In genomic region chr12:9751204-9752144, GRCh38 we compare ENCODE assay signal across 9 cellular contexts. TPM values are rescaled to one million over a fixed set of nuclear protein-coding genes. Genes with fewer than 3 reads are reported as not detected.
DNase-seq lines count a peak whose midpoint lies in the region; ATAC-seq, FAIRE-seq and TF ChIP-seq lines count a peak whose summit lies in the region.
"Had no signal": no experiment of that assay in that cellular context is flagged by ENCODE, and none has a peak within 500 bp of the region (broad histone marks: within the 10 kb centered on the region; RNA-seq: fewer than 3 reads in every experiment).

No MANE protein-coding gene starts in this region.

- WGBS in SK-N-SH (ENCODE audit: low lambda C conversion rate) = 10% methylated on average over 9 of the region's 9 CpGs
- 36% methylated on average over 9 of the region's 9 CpGs for WGBS in K562 (ENCODE audit: insufficient coverage, low coverage, missing lambda C conversion rate)

- ATAC-seq in HG03135 (IDR thresholded peaks at IDR 0.05; ENCODE audit: unreplicated experiment) (peak; percentile 35), K562 (peak; percentile 76), GM19324 (IDR thresholded peaks at IDR 0.05; ENCODE audit: low FRiP score, unreplicated experiment) (no peak), HG02870 (IDR thresholded peaks at IDR 0.05; ENCODE audit: unreplicated experiment) (no peak), GM18858 (IDR thresholded peaks at IDR 0.05; ENCODE audit: unreplicated experiment) (no peak)
- ATAC-seq in naive thymus-derived CD8-positive, alpha-beta T cell = peak; percentile 55 to 61

- H3K27ac ChIP-seq in SK-N-SH (ENCODE audit: low read depth in 2 of 2, low read length in 1 of 2) (no peak overlapping the region), K562 (ENCODE audit: extremely low read depth, low read depth, low read length) (peak overlapping the region; percentile 2; the same call in 1 of the 3 replicates)

- no peak for TF ChIP-seq RAD21 in SK-N-SH (IDR thresholded peaks at IDR 0.05; ENCODE audit: low read length)
- peak in 1 of 2 experiments; percentile 51; a peak in 2 of 4 replicates for TF ChIP-seq RAD21 in K562 (CRISPR knock-in tag; conservative IDR thresholded peaks at IDR 0.05 in 1 of 2, IDR thresholded peaks at IDR 0.05 in 1 of 2)

- H3K9me3 ChIP-seq in SK-N-SH (no peaks in the 10 kb centered on the region), K562 (replicated peaks; ENCODE audit: control insufficient read depth, insufficient read depth, low read depth, low read length) (no peaks in the 10 kb centered on the region)

- H3K9me2 ChIP-seq in SK-N-SH = no peaks in the 10 kb centered on the region

- H3K27me3 ChIP-seq in SK-N-SH (ENCODE audit: insufficient read depth) = peaks cover 18% of the 10 kb centered on the region
- no peaks in the 10 kb centered on the region for H3K27me3 ChIP-seq in K562 (ENCODE audit: control insufficient read depth in 2 of 2, insufficient read depth in 2 of 2, low read length in 2 of 2)

- peak; percentile 57 to 67 for DNase-seq in AML-193 (lab: John Stamatoyannopoulos, UW)
- peak; percentile 6 for DNase-seq in SK-N-SH
- DNase-seq in K562 (ENCODE audit: extremely low read depth in 1 of 4, low spot score in 3 of 4) = peak in 3 of 4 experiments; percentile 22 to 43 (median 24)
- peak in 5 of 10 donors; percentile 41 to 57 (median 50) for DNase-seq in naive thymus-derived CD8-positive, alpha-beta T cell

- H3K4me1 Mint-ChIP-seq in naive thymus-derived CD8-positive, alpha-beta T cell = peaks cover 16 to 51% (median 47%) of the 10 kb centered on the region in 4 donors

- in situ Hi-C loops in K562 (cut with MboI) = loop anchor here (5.0 kb wide), 1 partner anchor 46 kb away; no protein-coding TSS in a partner anchor

- CTCF ChIA-PET in SK-N-SH (lab: Yijun Ruan, JAX) (interaction anchor here (0.8 to 4.7 kb wide), 42 partner anchors 9 to 484 kb away, joined by 3 to 51 read pairs (median 4); partner anchors contain the start of genes CD69, CLEC12B and CLECL1), K562 (lab: Yijun Ruan, JAX; ENCODE audit: low intra/inter-chr PET ratio) (interaction anchor here (0.5 to 5.7 kb wide), 7 partner anchors 9 to 388 kb away, joined by 3 to 71 read pairs (median 3); no protein-coding TSS in a partner anchor)

- no peaks in the 10 kb centered on the region for H3K27me3 Mint-ChIP-seq in naive thymus-derived CD8-positive, alpha-beta T cell

- POLR2A ChIA-PET in SK-N-SH (lab: Yijun Ruan, JAX) = no interaction called here
- POLR2A ChIA-PET in K562 (lab: Yijun Ruan, JAX) = interaction anchor here (0.6 to 1.8 kb wide), 7 partner anchors 10 to 1063 kb away, joined by 3 to 8 read pairs (median 3); partner anchors contain the start of gene CD69
- POLR2A ChIA-PET in naive thymus-derived CD8-positive, alpha-beta T cell (lab: Charles Lee) = interaction anchor here (1.0 to 6.7 kb wide), 6 partner anchors 7 to 82 kb away, joined by 3 to 71 read pairs (median 9); partner anchors contain the start of genes CD69 and CLEC2D

- H3F3A ChIP-seq in SK-N-SH (replicated peaks; ENCODE audit: insufficient read depth) = no peaks in the 10 kb centered on the region

- H3K4me1 ChIP-seq in SK-N-SH (ENCODE audit: control insufficient read depth in 1 of 2, insufficient read depth in 2 of 2, low read depth in 1 of 2, low read length in 1 of 2) (no peaks in the 10 kb centered on the region; a peak in 1 of 4 replicates), K562 (replicated peaks in 1 of 2; ENCODE audit: control insufficient read depth in 2 of 2, insufficient read depth in 2 of 2, low read length in 2 of 2) (no peaks in the 10 kb centered on the region; a peak in 1 of 5 replicates)

- FAIRE-seq in K562 (lab: Jason Lieb, UNC) = peak; percentile 65

- no peaks in the 10 kb centered on the region for H3K9me1 ChIP-seq in K562 (ENCODE audit: control insufficient read depth, insufficient read depth, low read length)

- no peak overlapping the region for H3K4me2 ChIP-seq in SK-N-SH
- no peak overlapping the region for H3K4me2 ChIP-seq in K562 (ENCODE audit: insufficient read depth, low read length)

- H3K79me2 ChIP-seq in SK-N-SH (ENCODE audit: insufficient read depth) (no peaks in the 10 kb centered on the region), K562 (ENCODE audit: control insufficient read depth, insufficient read depth, low read length) (peaks cover 29% of the 10 kb centered on the region)

- TF ChIP-seq CTCF in SK-N-SH (IDR thresholded peaks at IDR 0.05) (no peak; the same call in 1 of the 2 replicates), K562 (IDR thresholded peaks at IDR 0.05 in 2 of 3, conservative IDR thresholded peaks at IDR 0.05 in 1 of 3; ENCODE audit: insufficient read depth in 2 of 3, low read depth in 1 of 3, low read length in 3 of 3) (peak in 1 of 3 experiments; percentile 53; a peak in 3 of 6 replicates)

- H3K36me3 ChIP-seq in SK-N-SH (replicated peaks in 1 of 2; ENCODE audit: control insufficient read depth in 1 of 2, insufficient read depth in 2 of 2, low read length in 1 of 2) (no peaks in the 10 kb centered on the region), K562 (ENCODE audit: control insufficient read depth, insufficient read depth, low read length) (peaks cover 39% of the 10 kb centered on the region)

- no peaks in the 10 kb centered on the region for H3K9me3 Mint-ChIP-seq in naive thymus-derived CD8-positive, alpha-beta T cell

- peak; percentile 92 for TF ChIP-seq POLR2A in K562 (conservative IDR thresholded peaks at IDR 0.05)

- H3K4me3 Mint-ChIP-seq in naive thymus-derived CD8-positive, alpha-beta T cell = peak overlapping the region in 6 of 10 donors; percentile 3 to 67 (median 48)

- peaks cover 18 to 43% (median 28%) of the 10 kb centered on the region in 3 donors for H3K36me3 Mint-ChIP-seq in naive thymus-derived CD8-positive, alpha-beta T cell

- H2AFZ ChIP-seq in SK-N-SH (ENCODE audit: low read depth) (no peak overlapping the region), K562 (ENCODE audit: low read depth, low read length) (no peak overlapping the region)

- H3K9ac ChIP-seq in SK-N-SH = no peak overlapping the region
- no peak overlapping the region; a peak in 1 of 4 replicates for H3K9ac ChIP-seq in K562 (ENCODE audit: insufficient read depth in 1 of 2, low read depth in 2 of 2, low read length in 2 of 2)

- H4K20me1 ChIP-seq in SK-N-SH (ENCODE audit: insufficient read depth) (no peaks in the 10 kb centered on the region), K562 (replicated peaks; ENCODE audit: control insufficient read depth, insufficient read depth, low read length) (no peaks in the 10 kb centered on the region; the same call in 1 of the 2 replicates)

- H3K27ac Mint-ChIP-seq in naive thymus-derived CD8-positive, alpha-beta T cell = peak overlapping the region; percentile 61 to 97 (median 90)

- intact Hi-C loops in K562 (cut with micrococcal nuclease) = loop anchor here (2.0 to 5.0 kb wide), 2 partner anchors 176 to 389 kb away; no protein-coding TSS in a partner anchor

- H3K4me3 ChIP-seq in SK-N-SH (ENCODE audit: low read depth in 2 of 2, low read length in 1 of 2) (no peak overlapping the region), K562 (no peak overlapping the region)

- no TSS peak for BruUV-seq in K562 (replicated peaks; lab: Mats Ljungman, UMichigan)

- TF ChIP-seq EP300 in SK-N-SH (IDR thresholded peaks at IDR 0.05; ENCODE audit: borderline replicate concordance in 1 of 2, low read depth in 1 of 2, low read length in 1 of 2) (no peak), K562 (IDR thresholded peaks at IDR 0.05; ENCODE audit: low read length) (no peak)

RNA-seq across cellular contexts. Expression of gene CD69, which starts 9.2 kb away (rescaled TPM):
- polyA plus RNA-seq in SK-N-SH (2012; rRNA removed) = not detected in 2 replicates
- polyA plus RNA-seq in SK-N-SH (2012; cell fraction: cytosol; rRNA removed) = not detected in 2 replicates
- not detected in 2 replicates for polyA plus RNA-seq in SK-N-SH (2012; cell fraction: nucleus; rRNA removed)
- total RNA-seq in K562 (2011; cell fraction: chromatin; rRNA removed; ENCODE audit: low replicate concordance) = 70.8 and 196 TPM in 2 replicates
- 41.4 and 48.8 TPM in 2 replicates for total RNA-seq in K562 (2011; cell fraction: nucleolus; rRNA removed)
- total RNA-seq in K562 (2011; cell fraction: nucleoplasm; rRNA removed) = 83.1 and 113 TPM in 2 replicates
- 28.0 and 30.1 TPM in 2 replicates for total RNA-seq in K562 (2014; rRNA removed)
- total RNA-seq in K562 (2014; rRNA removed; fragmentation: Illumina TruSeq; extraction: Trizol) = 68.9 and 77.6 TPM in 2 replicates
- 8.8 and 11.7 TPM in 2 replicates for total RNA-seq in K562 (2015; rRNA removed; fragmentation: Illumina TruSeq; extraction: Trizol)
- total RNA-seq in K562 (2021) = 38.3 and 45.9 TPM in 2 replicates
- polyA plus RNA-seq in K562 (2011; rRNA removed) = 57.1 and 76.4 TPM in 2 replicates
- polyA plus RNA-seq in K562 (2011; cell fraction: cytosol; rRNA removed) = 10.3 and 25.7 TPM in 2 replicates
- polyA plus RNA-seq in K562 (2011; cell fraction: nucleus; rRNA removed) = 47.5 and 89.0 TPM in 2 replicates
- polyA plus RNA-seq in K562 (2012) = 43.7 and 113 TPM in 2 replicates
- polyA plus RNA-seq in K562 (2014; fragmentation: Illumina TruSeq; extraction: Trizol) = 38.7 and 54.4 TPM in 2 replicates
- 100 to 1,000 TPM; 160 to 243 TPM for polyA plus RNA-seq in K562 (2014; fragmentation: Nextera tagmentation; extraction: Ambion mirVana)
- polyA plus RNA-seq in K562 (2014; rRNA removed) = 52.2 and 66.0 TPM in 2 replicates
- polyA minus RNA-seq in K562 (2011; rRNA and poly(A)+ RNA removed) = 92.1 and 154 TPM in 2 replicates
- 13.4 and 19.7 TPM in 2 replicates for polyA minus RNA-seq in K562 (2011; cell fraction: cytosol; rRNA and poly(A)+ RNA removed)
- polyA minus RNA-seq in K562 (2011; cell fraction: nucleus; rRNA and poly(A)+ RNA removed) = 86.0 and 194 TPM in 2 replicates
- total RNA-seq in naive thymus-derived CD8-positive, alpha-beta T cell = 10 to 100 TPM; 30.7 to 34.0 TPM
- polyA plus RNA-seq in naive thymus-derived CD8-positive, alpha-beta T cell = 100 to 1,000 TPM in 1 of 3 donors, 10 to 100 TPM in 2; 73.5 to 248 (median 87.9) TPM
- total RNA-seq: fibroblast of lung had no signal
- polyA plus RNA-seq: fibroblast of lung had no signal

RNA-seq across cellular contexts. Expression of gene CLECL1, which starts 18.6 kb away (rescaled TPM):
- polyA plus RNA-seq in SK-N-SH (2012; rRNA removed) = not detected in 2 replicates
- polyA plus RNA-seq in SK-N-SH (2012; cell fraction: cytosol; rRNA removed) = not detected in 2 replicates
- not detected in 2 replicates for polyA plus RNA-seq in SK-N-SH (2012; cell fraction: nucleus; rRNA removed)
- total RNA-seq in K562 (2011; cell fraction: chromatin; rRNA removed; ENCODE audit: low replicate concordance) = not detected in 2 replicates
- not detected in 2 replicates for total RNA-seq in K562 (2011; cell fraction: nucleolus; rRNA removed)
- not detected in 2 replicates for total RNA-seq in K562 (2011; cell fraction: nucleoplasm; rRNA removed)
- total RNA-seq in K562 (2014; rRNA removed) = not detected in 2 replicates
- total RNA-seq in K562 (2014; rRNA removed; fragmentation: Illumina TruSeq; extraction: Trizol) = not detected in 2 replicates
- total RNA-seq in K562 (2015; rRNA removed; fragmentation: Illumina TruSeq; extraction: Trizol) = 0.25 TPM in 1 of 2 replicates, not detected in the other
- not detected in 2 replicates for total RNA-seq in K562 (2021)
- polyA plus RNA-seq in K562 (2011; rRNA removed) = not detected in 2 replicates
- polyA plus RNA-seq in K562 (2011; cell fraction: cytosol; rRNA removed) = not detected in 2 replicates
- not detected in 2 replicates for polyA plus RNA-seq in K562 (2011; cell fraction: nucleus; rRNA removed)
- polyA plus RNA-seq in K562 (2012) = 0.13 TPM in 1 of 2 replicates, not detected in the other
- not detected in 2 replicates for polyA plus RNA-seq in K562 (2014; fragmentation: Illumina TruSeq; extraction: Trizol)
- polyA plus RNA-seq in K562 (2014; fragmentation: Nextera tagmentation; extraction: Ambion mirVana) = under 1 TPM in 1 of 2 experiments, not detected in 1; 0.13 TPM
- polyA plus RNA-seq in K562 (2014; rRNA removed) = not detected in 2 replicates
- polyA minus RNA-seq in K562 (2011; rRNA and poly(A)+ RNA removed) = not detected in 2 replicates
- not detected in 2 replicates for polyA minus RNA-seq in K562 (2011; cell fraction: cytosol; rRNA and poly(A)+ RNA removed)
- not detected in 2 replicates for polyA minus RNA-seq in K562 (2011; cell fraction: nucleus; rRNA and poly(A)+ RNA removed)
- under 1 TPM; 0.52 to 0.96 TPM for total RNA-seq in naive thymus-derived CD8-positive, alpha-beta T cell
- polyA plus RNA-seq in naive thymus-derived CD8-positive, alpha-beta T cell = under 1 TPM in 1 of 3 donors, not detected in 2; 0.35 TPM
- total RNA-seq: fibroblast of lung had no signal
- polyA plus RNA-seq: fibroblast of lung had no signal

Comparison
In these comparisons a context has a peak if more than half of its experiments do, and no peak if none do; other contexts are left out.
1. ATAC-seq: peak in HG03135 (single experiment), K562 (single experiment) and naive thymus-derived CD8-positive, alpha-beta T cell (2 of 2); none in GM19324 (single experiment), HG02870 (single experiment) and GM18858 (single experiment).
2. RNA of gene CD69, which starts 9.2 kb away (polyA plus RNA-seq): 73.5 to 248 TPM in naive thymus-derived CD8-positive, alpha-beta T cell and 10.3 to 243 TPM in K562; not detected in SK-N-SH; every median in the first group is over 10 times any median in the second.